ENCODE assay signal across 10 cellular contexts in the genomic region with DNA sequence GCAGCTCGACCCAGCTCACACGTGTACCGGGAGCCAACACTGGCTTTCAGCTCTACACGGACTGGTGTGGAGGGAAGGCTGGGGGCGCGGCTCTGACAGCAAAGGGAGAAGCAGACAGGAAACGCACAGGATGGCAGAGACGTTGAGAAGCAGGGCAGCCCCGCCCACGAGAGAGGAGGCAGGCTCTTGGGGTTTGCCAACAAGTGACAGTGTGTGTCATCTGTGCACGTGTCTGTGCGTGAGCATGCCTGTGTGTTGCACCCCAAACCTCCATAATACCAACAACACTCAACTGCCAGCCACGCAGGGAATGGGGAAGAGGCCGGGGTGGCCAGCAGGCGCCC.
DNase-seq lines count a peak whose midpoint lies in the region; ATAC-seq, FAIRE-seq and TF ChIP-seq lines count a peak whose summit lies in the region.
"Had no signal": no experiment of that assay in that cellular context is flagged by ENCODE, and none has a peak within 500 bp of the region (broad histone marks: within the 10 kb centered on the region; RNA-seq: fewer than 3 reads in every experiment).

No MANE protein-coding gene starts in this region.

- no peak overlapping the region for H3K9ac ChIP-seq in HepG2 (ENCODE audit: insufficient read depth, low read depth, low read length)

- TF ChIP-seq RAD21 in HepG2 (CRISPR knock-in tag; IDR thresholded peaks at IDR 0.05): no peak

- H2AFZ ChIP-seq in HepG2 (ENCODE audit: low read length): no peak overlapping the region

- intact Hi-C loops in right lobe of liver (cut with DNase I) (no loop called here), HepG2 (cut with micrococcal nuclease; ENCODE audit: unreplicated experiment) (no loop called here)

- in situ Hi-C loops in HepG2 (cut with HindIII; ENCODE audit: extremely low pct_ligation_motif_present, low pct_unique_long_range_greater_than_20kb): no loop called here

- H3K27me3 ChIP-seq in right lobe of liver (no peaks in the 10 kb centered on the region), HepG2 (ENCODE audit: control insufficient read depth in 1 of 2, insufficient read depth in 2 of 2, low read length in 2 of 2) (no peaks in the 10 kb centered on the region), small intestine (ENCODE audit: control insufficient read depth in 2 of 2, insufficient read depth in 2 of 2, low read length in 2 of 2) (no peaks in the 10 kb centered on the region)

- H3K4me2 ChIP-seq in HepG2 (ENCODE audit: low read depth, low read length): no peak overlapping the region

- no peak overlapping the region for H3K27ac ChIP-seq in right lobe of liver
- no peak overlapping the region for H3K27ac ChIP-seq in HepG2 (ENCODE audit: extremely low read length, insufficient read depth, low read length)
- peak overlapping the region in 1 of 2 donors; percentile 17 for H3K27ac ChIP-seq in small intestine (ENCODE audit: low read depth in 1 of 2, low read length in 1 of 2)

- TF ChIP-seq POLR2A in right lobe of liver (IDR thresholded peaks at IDR 0.05): no peak
- no peak for TF ChIP-seq POLR2A in HepG2 (IDR thresholded peaks at IDR 0.05; ENCODE audit: insufficient read depth in 1 of 2, low read depth in 2 of 2, low read length in 2 of 2)

- H3K36me3 ChIP-seq in right lobe of liver (no peaks in the 10 kb centered on the region), HepG2 (replicated peaks in 1 of 2; ENCODE audit: control insufficient read depth in 1 of 2, insufficient read depth in 2 of 2, low read length in 2 of 2) (peaks cover 12 to 55% of the 10 kb centered on the region in 2 experiments; a peak in 4 of 5 replicates), small intestine (ENCODE audit: control insufficient read depth in 2 of 2, insufficient read depth in 2 of 2, low read length in 2 of 2) (no peaks in the 10 kb centered on the region)

- 62% methylated on average over 3 of the region's 15 CpGs for WGBS in right lobe of liver (ENCODE audit: insufficient coverage, low coverage, low lambda C conversion rate, missing lambda C conversion rate)
- WGBS in HepG2 (ENCODE audit: low lambda C conversion rate): 98% methylated on average over 15 of the region's 15 CpGs
- 60 to 85% (median 73%) methylated on average over 15 of the region's 15 CpGs for WGBS in small intestine, 3 donors

- CTCF ChIA-PET in HepG2 (lab: Yijun Ruan, JAX; ENCODE audit: low intra/inter-chr PET ratio, low total read pairs): no interaction called here

- POLR2A ChIA-PET in HepG2 (lab: Yijun Ruan, JAX): no interaction called here

- peak in 3 of 4 donors; percentile 15 to 43 (median 30) for ATAC-seq in right lobe of liver
- ATAC-seq in HepG2: no peak
- ATAC-seq in GM21723 (IDR thresholded peaks at IDR 0.05; ENCODE audit: unreplicated experiment): no peak
- ATAC-seq in GM21825 (IDR thresholded peaks at IDR 0.05; ENCODE audit: unreplicated experiment): no peak

- TF ChIP-seq CTCF in right lobe of liver (IDR thresholded peaks at IDR 0.05) (no peak), HepG2 (CRISPR knock-in tag; IDR thresholded peaks at IDR 0.05) (no peak)

- FAIRE-seq in HepG2 (lab: Jason Lieb, UNC) (no peak), small intestine (lab: Jason Lieb, UNC) (no peak)
- FAIRE-seq: TTC549 had no signal

- H3K9me3 ChIP-seq in right lobe of liver: no peaks in the 10 kb centered on the region
- H3K9me3 ChIP-seq in HepG2 (ENCODE audit: low read length): no peaks in the 10 kb centered on the region
- no peaks in the 10 kb centered on the region for H3K9me3 ChIP-seq in small intestine (ENCODE audit: control insufficient read depth, low read depth)

- no peak for TF ChIP-seq EP300 in HepG2 (IDR thresholded peaks at IDR 0.05; ENCODE audit: low read depth in 2 of 2, low read length in 2 of 2)
- no peak for TF ChIP-seq EP300 in HepG2 (CRISPR knock-in tag; IDR thresholded peaks at IDR 0.05; ENCODE audit: borderline replicate concordance)

- H3K4me3 ChIP-seq in right lobe of liver (no peak overlapping the region), HepG2 (replicated peaks in 1 of 3; ENCODE audit: insufficient read depth in 1 of 3, low read depth in 2 of 3, low read length in 3 of 3) (no peak overlapping the region), small intestine (ENCODE audit: low read depth in 1 of 2, low read length in 2 of 2) (peak overlapping the region in 1 of 2 donors; percentile 31)

- DNase-seq in right lobe of liver: no peak
- DNase-seq in HepG2 (ENCODE audit: low spot score): no peak
- peak; percentile 53 for DNase-seq in activated gamma-delta T cell (lab: John Stamatoyannopoulos, UW)
- DNase-seq in small intestine: peak; percentile 50
- no peak for DNase-seq in NCI-H1930 (lab: John Stamatoyannopoulos, UW)
- DNase-seq in C1 segment of cervical spinal cord (lab: John Stamatoyannopoulos, UW): no peak
- DNase-seq: glutamatergic neuron had no signal

- no peaks in the 10 kb centered on the region for H3K79me2 ChIP-seq in HepG2 (ENCODE audit: insufficient read depth, low read length)

- no peaks in the 10 kb centered on the region for H4K20me1 ChIP-seq in HepG2 (ENCODE audit: insufficient read depth, low read length)

- no peaks in the 10 kb centered on the region for H3K4me1 ChIP-seq in right lobe of liver
- no peaks in the 10 kb centered on the region for H3K4me1 ChIP-seq in HepG2 (ENCODE audit: insufficient read depth, low read length)
- H3K4me1 ChIP-seq in small intestine (ENCODE audit: control insufficient read depth in 2 of 2, insufficient read depth in 1 of 2, low read depth in 1 of 2, low read length in 1 of 2): no peaks in the 10 kb centered on the region

- BruUV-seq in HepG2 (replicated peaks; lab: Mats Ljungman, UMichigan): no TSS peak

TF ChIP-seq in HepG2, 621 proteins besides CTCF, POLR2A, EP300 and RAD21:
- no peak for TF ChIP-seq ZBTB34 (CRISPR knock-in tag; IDR thresholded peaks at IDR 0.05)
- no peak for TF ChIP-seq ZNF850 (CRISPR knock-in tag; conservative IDR thresholded peaks at IDR 0.05)
- no peak for TF ChIP-seq ZNF274 (CRISPR knock-in tag; IDR thresholded peaks at IDR 0.05)
- no peak for TF ChIP-seq KLF13 (CRISPR knock-in tag; IDR thresholded peaks at IDR 0.05)
- TF ChIP-seq ZFP62 (CRISPR knock-in tag; IDR thresholded peaks at IDR 0.05): no peak

Comparison
In these comparisons a context has a peak if more than half of its experiments do, and no peak if none do; other contexts are left out.
1. ATAC-seq: peak in right lobe of liver (3 of 4); none in HepG2 (single experiment), GM21723 (single experiment) and GM21825 (single experiment).
2. DNase-seq: peak in activated gamma-delta T cell (single experiment) and small intestine (single experiment); none in right lobe of liver (0 of 3), HepG2 (single experiment), NCI-H1930 (0 of 2) and C1 segment of cervical spinal cord (0 of 14).